In genomic region chr9:90053027-90053426, GRCh38 we compare ENCODE assay signal across 11 cellular contexts.
DNase-seq lines count a peak whose midpoint lies in the region; TF ChIP-seq lines count a peak whose summit lies in the region.
"Had no signal": no experiment of that assay in that cellular context is flagged by ENCODE, and none has a peak within 500 bp of the region (broad histone marks: within the 10 kb centered on the region; RNA-seq: fewer than 3 reads in every experiment).

No MANE protein-coding gene starts in this region.

- no peak for DNase-seq in AG04450 (ENCODE audit: low read depth, low spot score)
- peak; percentile 87 for DNase-seq in NCI-H82 treated with DMSO at 0.1 percent for 48 hours (lab: John Stamatoyannopoulos, UW; ENCODE audit: unreplicated experiment)
- DNase-seq in fibroblast of mammary gland (ENCODE audit: low read depth) = no peak
- DNase-seq in smooth muscle cell (lab: John Stamatoyannopoulos, UW; ENCODE audit: unreplicated experiment) = no peak
- no peak for DNase-seq in head of caudate nucleus
- DNase-seq in midbrain (lab: John Stamatoyannopoulos, UW) = no peak
- no peak for DNase-seq in SIG-M5 treated with dmso at 0.1 percent for 504 hours (lab: John Stamatoyannopoulos, UW; ENCODE audit: unreplicated experiment)
- DNase-seq: DMS79 treated with DMSO at 0.1 percent for 48 hours; effector memory CD4-positive, alpha-beta T cell; NK-92 treated with Interleukin-12 subunit alpha and Interleukin-12 subunit beta, amount 100 ng/mL, for 24 hours had no signal

- CTCF ChIA-PET in AG04450 (lab: Charles Lee) = no interaction called here

- H3K79me2 ChIP-seq in DOHH2 (ENCODE audit: control insufficient read depth, low read length) = no peaks in the 10 kb centered on the region
- H3K79me2 ChIP-seq in smooth muscle cell (ENCODE audit: low read depth) = no peaks in the 10 kb centered on the region

- H3K27ac ChIP-seq in AG04450 (ENCODE audit: low read depth, low read length) (no peak overlapping the region), DOHH2 (ENCODE audit: low read depth, low read length) (no peak overlapping the region), smooth muscle cell (ENCODE audit: low read depth) (no peak overlapping the region)

- H3K9me2 ChIP-seq in DOHH2 (replicated peaks; ENCODE audit: control insufficient read depth, low read length) = no peaks in the 10 kb centered on the region

- H4K20me1 ChIP-seq in DOHH2 (ENCODE audit: control insufficient read depth, insufficient read depth, low read depth, low read length) (no peaks in the 10 kb centered on the region), smooth muscle cell (ENCODE audit: low read depth) (no peaks in the 10 kb centered on the region)

- H3K4me1 ChIP-seq in DOHH2 (ENCODE audit: control insufficient read depth, low read length) (no peaks in the 10 kb centered on the region), smooth muscle cell (ENCODE audit: low read depth) (no peaks in the 10 kb centered on the region)

- intact Hi-C loops in head of caudate nucleus (cut with DNase I) = no loop called here

- no peaks in the 10 kb centered on the region for H3F3A ChIP-seq in DOHH2 (ENCODE audit: control insufficient read depth, insufficient read depth)
- no peaks in the 10 kb centered on the region for H3F3A ChIP-seq in smooth muscle cell (ENCODE audit: low read depth)

- TF ChIP-seq CTCF in AG04450 (IDR thresholded peaks at IDR 0.05; ENCODE audit: low read depth, low read length) = peak; percentile 7; the same call in 1 of the 2 replicates
- peak; percentile 68 for TF ChIP-seq CTCF in DOHH2 (IDR thresholded peaks at IDR 0.05; ENCODE audit: low read depth, low read length, poor library complexity, severe bottlenecking)
- peak; percentile 25 for TF ChIP-seq CTCF in fibroblast of mammary gland (conservative IDR thresholded peaks at IDR 0.05; ENCODE audit: control insufficient read depth, insufficient read depth, low read depth, low read length)
- no peak for TF ChIP-seq CTCF in smooth muscle cell (IDR thresholded peaks at IDR 0.05; ENCODE audit: borderline replicate concordance, insufficient read depth, poor library complexity, severe bottlenecking)

- H3K27me3 ChIP-seq in AG04450 (ENCODE audit: control insufficient read depth, insufficient read depth, low read length) (no peaks in the 10 kb centered on the region), DOHH2 (ENCODE audit: control insufficient read depth, low read length) (no peaks in the 10 kb centered on the region), smooth muscle cell (ENCODE audit: low read depth) (no peaks in the 10 kb centered on the region)

- no peak overlapping the region for H2AFZ ChIP-seq in smooth muscle cell (ENCODE audit: low read depth)

- POLR2A ChIA-PET in AG04450 (lab: Yijun Ruan, JAX) = no interaction called here

- H3K9me3 ChIP-seq in AG04450 (ENCODE audit: control insufficient read depth, insufficient read depth, low read length) = no peaks in the 10 kb centered on the region
- H3K9me3 ChIP-seq in DOHH2 (ENCODE audit: control insufficient read depth, insufficient read depth, low read length) = no peaks in the 10 kb centered on the region
- no peaks in the 10 kb centered on the region for H3K9me3 ChIP-seq in smooth muscle cell (replicated peaks; ENCODE audit: low read depth)

- no peak overlapping the region for H3K4me2 ChIP-seq in DOHH2 (ENCODE audit: low read length)
- no peak overlapping the region for H3K4me2 ChIP-seq in smooth muscle cell

- H3K4me3 ChIP-seq in AG04450 (ENCODE audit: low read depth, low read length) = no peak overlapping the region
- H3K4me3 ChIP-seq in DOHH2 (ENCODE audit: low read length) = no peak overlapping the region
- H3K4me3 ChIP-seq in fibroblast of mammary gland (ENCODE audit: control insufficient read depth, low read depth, low read length) = no peak overlapping the region
- no peak overlapping the region for H3K4me3 ChIP-seq in smooth muscle cell

- H3K36me3 ChIP-seq in DOHH2 (ENCODE audit: control insufficient read depth, low read length) (no peaks in the 10 kb centered on the region), smooth muscle cell (ENCODE audit: low read depth) (no peaks in the 10 kb centered on the region)

- H3K9ac ChIP-seq in smooth muscle cell (ENCODE audit: low read depth) = no peak overlapping the region

- 78% methylated on average over 5 of the region's 5 CpGs for WGBS in smooth muscle cell (ENCODE audit: low lambda C conversion rate)
